11 cellular contexts compared by ENCODE assay signal in genomic region chr16:66382171-66382965, GRCh38. TPM values are rescaled to one million over a fixed set of nuclear protein-coding genes. Genes with fewer than 3 reads are reported as not detected.
DNase-seq lines count a peak whose midpoint lies in the region; ATAC-seq and TF ChIP-seq lines count a peak whose summit lies in the region.
"Had no signal": no experiment of that assay in that cellular context is flagged by ENCODE, and none has a peak within 500 bp of the region (broad histone marks: within the 10 kb centered on the region; RNA-seq: fewer than 3 reads in every experiment).

No MANE protein-coding gene starts in this region.

- TF ChIP-seq POLR2A in stomach (IDR thresholded peaks at IDR 0.05) (no peak), prostate gland (IDR thresholded peaks at IDR 0.05) (no peak)

- no peak for TF ChIP-seq CTCF in MCF 10A (IDR thresholded peaks at IDR 0.05; ENCODE audit: unreplicated experiment)
- TF ChIP-seq CTCF in stomach (IDR thresholded peaks at IDR 0.05) = no peak
- no peak for TF ChIP-seq CTCF in prostate gland (IDR thresholded peaks at IDR 0.05)

- H3K27ac Mint-ChIP-seq in MCF 10A (ENCODE audit: low read depth, unreplicated experiment) = peak overlapping the region; percentile 64

- no peak overlapping the region for H3K4me3 ChIP-seq in stomach
- no peak overlapping the region for H3K4me3 ChIP-seq in prostate gland
- H3K4me3 ChIP-seq: tibial artery had no signal

- peak overlapping the region; percentile 23 to 68 (median 52) for H3K27ac ChIP-seq in stomach
- no peak overlapping the region for H3K27ac ChIP-seq in prostate gland
- H3K27ac ChIP-seq: tibial artery had no signal

- no peaks in the 10 kb centered on the region for H3K36me3 Mint-ChIP-seq in MCF 10A (ENCODE audit: insufficient read depth, unreplicated experiment)

- peaks cover 19% of the 10 kb centered on the region for H3K4me1 Mint-ChIP-seq in MCF 10A (ENCODE audit: insufficient read depth, unreplicated experiment)

- no peaks in the 10 kb centered on the region for H3K36me3 ChIP-seq in stomach
- H3K36me3 ChIP-seq in prostate gland = no peaks in the 10 kb centered on the region

- H3K4me1 ChIP-seq in stomach (peaks cover 0 to 5% (median 0%) of the 10 kb centered on the region in 4 donors), prostate gland (replicated peaks) (no peaks in the 10 kb centered on the region)
- H3K4me1 ChIP-seq: tibial artery had no signal

- no peak overlapping the region for H3K4me3 Mint-ChIP-seq in MCF 10A (ENCODE audit: unreplicated experiment)

- no peaks in the 10 kb centered on the region for H3K27me3 ChIP-seq in stomach
- H3K27me3 ChIP-seq in prostate gland (replicated peaks; ENCODE audit: insufficient read depth) = no peaks in the 10 kb centered on the region

- DNase-seq in HPDE6-E6E7 (ENCODE audit: extremely low spot score) (peak; percentile 85), MCF 10A (ENCODE audit: unreplicated experiment) (peak; percentile 60), iris pigment epithelial cell (ENCODE audit: low read depth) (peak; percentile 75), stomach (no peak), amygdala (lab: John Stamatoyannopoulos, UW) (no peak), prostate gland (ENCODE audit: low spot score) (no peak), NCI-H748 (lab: John Stamatoyannopoulos, UW; ENCODE audit: unreplicated experiment) (no peak)
- DNase-seq: activated CD4-positive, CD25-positive, alpha-beta regulatory T cell treated with anti-CD3 and anti-CD28 coated beads, Interleukin-2, amount 50 U/mL, for 72 hours; NCI-H2081 treated with DMSO at 0.1 percent for 48 hours had no signal

- intact Hi-C loops in MCF 10A (cut with micrococcal nuclease) = no loop called here
- intact Hi-C loops in stomach (cut with DNase I; ENCODE audit: low total_unique reads) = no loop called here
- intact Hi-C loops in prostate gland (cut with DNase I) = no loop called here

- BruUV-seq in MCF 10A (replicated peaks; lab: Mats Ljungman, UMichigan) = no TSS peak

- ATAC-seq in HG02970 (IDR thresholded peaks at IDR 0.05; ENCODE audit: low FRiP score, unreplicated experiment) = no peak

- WGBS in stomach, 5 donors = 69 to 77% (median 70%) methylated on average over 13 of the region's 13 CpGs
- WGBS in prostate gland = 77% methylated on average over 13 of the region's 13 CpGs

- CTCF ChIA-PET in MCF 10A (lab: Yijun Ruan, JAX) = interaction anchor here (0.7 to 1.0 kb wide), 2 partner anchors 14 to 247 kb away, joined by 4 to 5 read pairs; no protein-coding TSS in a partner anchor

- TF ChIP-seq EP300 in stomach (IDR thresholded peaks at IDR 0.05) = no peak

- peaks cover 16% of the 10 kb centered on the region for H3K9me3 Mint-ChIP-seq in MCF 10A (ENCODE audit: unreplicated experiment)

- H3K9me3 ChIP-seq in stomach (no peaks in the 10 kb centered on the region), prostate gland (no peaks in the 10 kb centered on the region)
- H3K9me3 ChIP-seq: tibial artery had no signal

- no peaks in the 10 kb centered on the region for H3K27me3 Mint-ChIP-seq in MCF 10A (ENCODE audit: insufficient read depth, unreplicated experiment)

- POLR2A ChIA-PET in MCF 10A (lab: Yijun Ruan, JAX) = interaction anchor here (0.6 kb wide), 1 partner anchor 23 kb away, joined by 3 read pairs; no protein-coding TSS in a partner anchor

RNA-seq across cellular contexts. Expression of gene CDH5, which starts 15.9 kb away (rescaled TPM):
- total RNA-seq in MCF 10A (2022) (not detected in 2 replicates), stomach (10 to 100 TPM in 4 of 5 donors, 1 to 10 TPM in 1; 9.0 to 46.9 (median 26.3) TPM), prostate gland (10 to 100 TPM in 1 of 2 donors, 1 to 10 TPM in 1; 8.0 to 20.8 TPM)
- 1 to 10 TPM; 2.4 to 6.0 (median 4.0) TPM for polyA plus RNA-seq in stomach

RNA-seq across cellular contexts. Expression of gene BEAN1, which starts 44.7 kb away (rescaled TPM):
- total RNA-seq in MCF 10A (2022) (1.1 and 2.7 TPM in 2 replicates), stomach (under 1 TPM in 1 of 5 donors, not detected in 4; 0.55 TPM), prostate gland (under 1 TPM; 0.14 to 0.51 TPM)
- polyA plus RNA-seq in stomach = 1 to 10 TPM in 1 of 3 donors, under 1 TPM in 1, not detected in 1; 0.40 to 3.7 TPM

Comparison
In these comparisons a context has a peak if more than half of its experiments do, and no peak if none do; other contexts are left out.
1. DNase-seq: peak in HPDE6-E6E7 (single experiment), MCF 10A (single experiment) and iris pigment epithelial cell (single experiment); none in stomach (single experiment), amygdala (0 of 56), prostate gland (single experiment) and NCI-H748 (single experiment).
2. H3K27ac ChIP-seq: peak in stomach (5 of 5); none in prostate gland (0 of 2).